In the genomic region with DNA sequence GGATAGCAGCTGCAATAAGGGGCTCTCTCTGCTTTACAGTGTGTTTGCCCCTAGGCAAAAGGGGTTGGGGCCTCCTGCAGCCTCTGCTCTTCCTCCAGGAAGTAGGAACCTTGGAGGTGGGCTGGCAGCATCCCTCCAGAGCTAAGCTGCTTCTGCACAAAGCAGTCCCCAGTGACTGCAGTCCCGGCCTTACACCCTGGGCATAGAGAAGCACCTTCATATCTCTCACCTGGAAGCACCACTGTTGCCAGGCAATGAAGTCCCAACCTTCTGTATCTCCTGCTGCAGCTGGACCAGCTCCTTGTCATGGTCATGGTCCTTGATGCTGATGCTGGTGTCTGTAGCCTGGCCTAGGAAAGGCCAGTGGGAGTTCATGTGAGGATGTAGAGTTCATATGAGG, we compare ENCODE assay signal across 24 cellular contexts.
"Had no signal": no experiment of that assay in that cellular context is flagged by ENCODE, and none has a peak within 500 bp of the region (broad histone marks: within the 10 kb centered on the region; RNA-seq: fewer than 3 reads in every experiment).

No MANE protein-coding gene starts in this region.

- H3K9me3 Mint-ChIP-seq: type B pancreatic cell had no signal

- H3K4me1 Mint-ChIP-seq: naive thymus-derived CD4-positive, alpha-beta T cell; nephron had no signal

- ATAC-seq: left cardiac atrium; left lung; sciatic nerve; stimulated activated naive B cell treated with anti-CD40 and anti-IgM and Interleukin-4, amounts not matched to agents 10 μg/mL and 1 μg/mL and 100 μg/mL, for 72 hours had no signal

- H3K27ac ChIP-seq: dorsolateral prefrontal cortex, hepatocyte, left lung, neural progenitor cell, prostate gland, right atrium auricular region, stomach, thyroid gland had no signal

- H3K4me3 ChIP-seq: dorsolateral prefrontal cortex, hepatocyte, left lung, neural progenitor cell, prostate gland, right atrium auricular region, smooth muscle cell, stomach, thyroid gland had no signal

- H3K36me3 ChIP-seq: left lung, neural progenitor cell, prostate gland, right atrium auricular region, stomach, thyroid gland had no signal

- H3K27me3 ChIP-seq: hepatocyte, left lung, neural progenitor cell, right atrium auricular region, stomach, thyroid gland had no signal

- H3K4me2 ChIP-seq: hepatocyte, neural progenitor cell, smooth muscle cell had no signal

- H3K9ac ChIP-seq: neural progenitor cell had no signal

- H2AFZ ChIP-seq: hepatocyte, neural progenitor cell had no signal

- H3K79me2 ChIP-seq: hepatocyte had no signal

- DNase-seq: cerebellar nuclear complex; dorsolateral prefrontal cortex; effector CD4-positive, alpha-beta T cell; left cardiac atrium; left lung; mesenchymal stem cell; midbrain; naive thymus-derived CD4-positive, alpha-beta T cell; nucleus accumbens; stimulated activated CD4-positive, alpha-beta T cell treated with anti-CD3 and anti-CD28 coated beads, Interleukin-2, amount 100 ng/mL, for 24 hours; stimulated activated CD4-positive, alpha-beta T cell treated with anti-CD3 and anti-CD28 coated beads, Interleukin-4, amount 100 ng/mL, for 4 hours; stimulated activated naive B cell treated with anti-CD40 and anti-IgM and Interleukin-4, amounts not matched to agents 10 μg/mL and 1 μg/mL and 100 μg/mL, for 72 hours; stomach; thyroid gland had no signal

- FAIRE-seq: colon, frontal cortex had no signal

- H3K4me3 Mint-ChIP-seq: naive thymus-derived CD4-positive, alpha-beta T cell; nephron; neural progenitor cell; stimulated activated naive B cell treated with anti-CD40 and anti-IgM and Interleukin-4, amounts not matched to agents 10 μg/mL and 1 μg/mL and 100 μg/mL, for 72 hours; type B pancreatic cell had no signal

- H3K27ac Mint-ChIP-seq: naive thymus-derived CD4-positive, alpha-beta T cell; nephron; neural progenitor cell; stimulated activated naive B cell treated with anti-CD40 and anti-IgM and Interleukin-4, amounts not matched to agents 10 μg/mL and 1 μg/mL and 100 μg/mL, for 72 hours; type B pancreatic cell had no signal

- H3K27me3 Mint-ChIP-seq: type B pancreatic cell had no signal

- H3K4me1 ChIP-seq: left lung, neural progenitor cell, prostate gland, right atrium auricular region, stomach, thyroid gland had no signal

- H3K36me3 Mint-ChIP-seq: neural progenitor cell; stimulated activated naive B cell treated with anti-CD40 and anti-IgM and Interleukin-4, amounts not matched to agents 10 μg/mL and 1 μg/mL and 100 μg/mL, for 72 hours; type B pancreatic cell had no signal

- H3K9me3 ChIP-seq: prostate gland, thyroid gland had no signal
